ENCODE assay signal across 8 cellular contexts in genomic region chr12:123043536-123044001, GRCh38.
DNase-seq lines count a peak whose midpoint lies in the region; ATAC-seq and TF ChIP-seq lines count a peak whose summit lies in the region.

No MANE protein-coding gene starts in this region.

- H3K36me3 Mint-ChIP-seq in activated naive CD4-positive, alpha-beta T cell treated with anti-CD3 and anti-CD28 coated beads, Interleukin-2, amount 50 U/mL, for 72 hours, result no peaks in the 10 kb centered on the region
- no peaks in the 10 kb centered on the region for H3K36me3 Mint-ChIP-seq in glutamatergic neuron (ENCODE audit: unreplicated experiment)

- no peaks in the 10 kb centered on the region for H3K79me2 ChIP-seq in trophoblast cell (ENCODE audit: control insufficient read depth, insufficient read depth, low read length, poor library complexity)

- H2AK5ac ChIP-seq in trophoblast cell (ENCODE audit: low read length), result no peak overlapping the region

- no peak overlapping the region for H2BK120ac ChIP-seq in trophoblast cell (ENCODE audit: insufficient read depth, low read length, poor library complexity)

- no peak overlapping the region for H4K91ac ChIP-seq in trophoblast cell (ENCODE audit: low read depth, low read length)

- H4K12ac ChIP-seq in trophoblast cell (ENCODE audit: low read depth, low read length), result no peak overlapping the region

- no peak overlapping the region for H3K4me3 ChIP-seq in trophoblast cell (ENCODE audit: low read depth, low read length)
- no peak overlapping the region for H3K4me3 ChIP-seq in tibial artery

- no peak overlapping the region for H3K23ac ChIP-seq in trophoblast cell (ENCODE audit: low read length)

- H3K27me3 Mint-ChIP-seq in glutamatergic neuron (ENCODE audit: unreplicated experiment), result peaks cover 3% of the 10 kb centered on the region

- H3K27ac Mint-ChIP-seq in activated naive CD4-positive, alpha-beta T cell treated with anti-CD3 and anti-CD28 coated beads, Interleukin-2, amount 50 U/mL, for 72 hours, result peak overlapping the region; percentile 42 to 61
- H3K27ac Mint-ChIP-seq in glutamatergic neuron (ENCODE audit: unreplicated experiment), result no peak overlapping the region

- H3K4ac ChIP-seq in trophoblast cell (ENCODE audit: low read depth, low read length), result no peak overlapping the region

- peak; percentile 98 for ATAC-seq in SK-N-SH treated with all-trans-retinoic acid at 6 μM for 48 hours
- peak; percentile 98 to 99 for ATAC-seq in activated naive CD4-positive, alpha-beta T cell treated with anti-CD3 and anti-CD28 coated beads, Interleukin-2, amount 50 U/mL, for 72 hours
- no peak for ATAC-seq in GM19324 (IDR thresholded peaks at IDR 0.05; ENCODE audit: low FRiP score, unreplicated experiment)

- no peak overlapping the region for H3K9ac ChIP-seq in trophoblast cell (ENCODE audit: low read length)

- intact Hi-C loops in tibial artery (cut with DNase I; ENCODE audit: low total_unique reads), result loop anchor here (2.0 kb wide), 2 partner anchors 107 to 189 kb away; partner anchors contain the start of genes MPHOSPH9, MTRFR and PITPNM2

- H2BK5ac ChIP-seq in trophoblast cell (ENCODE audit: low read depth, low read length, poor library complexity), result no peak overlapping the region

- H3K4me1 ChIP-seq in trophoblast cell (ENCODE audit: control insufficient read depth in 1 of 2, insufficient read depth in 2 of 2, low read length in 2 of 2) (no peaks in the 10 kb centered on the region), tibial artery (peaks cover 0 to 14% (median 12%) of the 10 kb centered on the region in 4 donors)

- H3K27ac ChIP-seq in trophoblast cell (ENCODE audit: low read depth, low read length) (no peak overlapping the region), tibial artery (peak overlapping the region; percentile 56 to 62)

- H3K36me3 ChIP-seq in trophoblast cell (ENCODE audit: control insufficient read depth in 1 of 2, insufficient read depth in 2 of 2, low read length in 2 of 2), result no peaks in the 10 kb centered on the region
- H3K36me3 ChIP-seq in tibial artery, result no peaks in the 10 kb centered on the region

- H2BK12ac ChIP-seq in trophoblast cell (ENCODE audit: low read length), result no peak overlapping the region

- H3K27me3 ChIP-seq in trophoblast cell (ENCODE audit: insufficient read depth, low read length), result no peaks in the 10 kb centered on the region
- H3K27me3 ChIP-seq in tibial artery, result no peaks in the 10 kb centered on the region

- WGBS in trophoblast cell (ENCODE audit: extremely low coverage, insufficient coverage, insufficient read length), result no CpG with 5 or more reads among the region's 7 CpGs

- no peaks in the 10 kb centered on the region for H3K79me1 ChIP-seq in trophoblast cell (ENCODE audit: low read length)

- peaks cover 9% of the 10 kb centered on the region for H3K4me1 Mint-ChIP-seq in glutamatergic neuron (ENCODE audit: low read depth, unreplicated experiment)

- peak; percentile 55 for DNase-seq in DMS79 (lab: John Stamatoyannopoulos, UW)
- DNase-seq in Kasumi-1 (lab: John Stamatoyannopoulos, UW), result peak; percentile 89 to 92
- DNase-seq in activated naive CD4-positive, alpha-beta T cell treated with anti-CD3 and anti-CD28 coated beads, Interleukin-2, amount 50 U/mL, for 72 hours (ENCODE audit: low spot score in 2 of 2), result peak; percentile 68 to 82
- peak; percentile 82 for DNase-seq in glutamatergic neuron
- DNase-seq in trophoblast cell, result peak; percentile 71 to 80
- peak; percentile 79 to 92 for DNase-seq in tibial artery

- H3K4me2 ChIP-seq in trophoblast cell (ENCODE audit: low read length), result no peak overlapping the region

- no peak overlapping the region for H3K4me3 Mint-ChIP-seq in glutamatergic neuron (ENCODE audit: unreplicated experiment)

- no peak overlapping the region for H2AFZ ChIP-seq in trophoblast cell (ENCODE audit: insufficient read depth, low read length, poor library complexity)

- no peak for TF ChIP-seq CTCF in glutamatergic neuron (IDR thresholded peaks at IDR 0.05; ENCODE audit: partially characterized antibody, unreplicated experiment)
- peak; percentile 78 to 86 for TF ChIP-seq CTCF in tibial artery (IDR thresholded peaks at IDR 0.05)

- H4K8ac ChIP-seq in trophoblast cell (ENCODE audit: low read depth, low read length), result no peak overlapping the region

- H3K14ac ChIP-seq in trophoblast cell (ENCODE audit: low read length), result no peak overlapping the region

- H3K18ac ChIP-seq in trophoblast cell (ENCODE audit: low read length), result no peak overlapping the region

- H3K9me3 ChIP-seq in trophoblast cell (ENCODE audit: insufficient read depth, low read depth, low read length), result no peaks in the 10 kb centered on the region
- H3K9me3 ChIP-seq in tibial artery, result no peaks in the 10 kb centered on the region

- no peaks in the 10 kb centered on the region for H3K9me3 Mint-ChIP-seq in activated naive CD4-positive, alpha-beta T cell treated with anti-CD3 and anti-CD28 coated beads, Interleukin-2, amount 50 U/mL, for 72 hours
- peaks cover 3% of the 10 kb centered on the region for H3K9me3 Mint-ChIP-seq in glutamatergic neuron (ENCODE audit: unreplicated experiment)

TF ChIP-seq in SK-N-SH treated with all-trans-retinoic acid at 6 μM for 48 hours, 23 proteins besides CTCF, POLR2A, EP300 and RAD21:
- no peak for TF ChIP-seq ZFP30 (CRISPR knock-in tag; IDR thresholded peaks at IDR 0.05)
- TF ChIP-seq, protein P1, sequence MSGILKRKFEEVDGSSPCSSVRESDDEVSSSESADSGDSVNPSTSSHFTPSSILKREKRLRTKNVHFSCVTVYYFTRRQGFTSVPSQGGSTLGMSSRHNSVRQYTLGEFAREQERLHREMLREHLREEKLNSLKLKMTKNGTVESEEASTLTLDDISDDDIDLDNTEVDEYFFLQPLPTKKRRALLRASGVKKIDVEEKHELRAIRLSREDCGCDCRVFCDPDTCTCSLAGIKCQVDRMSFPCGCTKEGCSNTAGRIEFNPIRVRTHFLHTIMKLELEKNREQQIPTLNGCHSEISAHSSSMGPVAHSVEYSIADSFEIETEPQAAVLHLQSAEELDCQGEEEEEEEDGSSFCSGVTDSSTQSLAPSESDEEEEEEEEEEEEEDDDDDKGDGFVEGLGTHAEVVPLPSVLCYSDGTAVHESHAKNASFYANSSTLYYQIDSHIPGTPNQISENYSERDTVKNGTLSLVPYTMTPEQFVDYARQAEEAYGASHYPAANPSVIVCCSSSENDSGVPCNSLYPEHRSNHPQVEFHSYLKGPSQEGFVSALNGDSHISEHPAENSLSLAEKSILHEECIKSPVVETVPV (CRISPR knock-in tag; IDR thresholded peaks at IDR 0.05), result no peak
- no peak for TF ChIP-seq POU6F1 (CRISPR knock-in tag; IDR thresholded peaks at IDR 0.05; ENCODE audit: borderline replicate concordance, low read depth)
- TF ChIP-seq PPARA (CRISPR knock-in tag; IDR thresholded peaks at IDR 0.05; ENCODE audit: borderline replicate concordance), result no peak
- TF ChIP-seq ZC3H10 (CRISPR knock-in tag; IDR thresholded peaks at IDR 0.05), result no peak
- TF ChIP-seq OSR1 (CRISPR knock-in tag; IDR thresholded peaks at IDR 0.05), result no peak
- no peak for TF ChIP-seq GLIS3 (CRISPR knock-in tag; IDR thresholded peaks at IDR 0.05)
- TF ChIP-seq CSDC2 (CRISPR knock-in tag; IDR thresholded peaks at IDR 0.05), result no peak
- TF ChIP-seq BACH2 (CRISPR knock-in tag; IDR thresholded peaks at IDR 0.05; ENCODE audit: borderline replicate concordance), result no peak
- no peak for TF ChIP-seq ZNF70 (CRISPR knock-in tag; IDR thresholded peaks at IDR 0.05)
- TF ChIP-seq ZFP3 (CRISPR knock-in tag; IDR thresholded peaks at IDR 0.05), result no peak
- TF ChIP-seq ZNF8 (CRISPR knock-in tag; IDR thresholded peaks at IDR 0.05), result no peak
- no peak for TF ChIP-seq ARNTL (CRISPR knock-in tag; IDR thresholded peaks at IDR 0.05; ENCODE audit: borderline replicate concordance, low read depth)
- no peak for TF ChIP-seq ZNF565 (CRISPR knock-in tag; conservative IDR thresholded peaks at IDR 0.05; ENCODE audit: low read depth)
- no peak for TF ChIP-seq CREB5 (CRISPR knock-in tag; IDR thresholded peaks at IDR 0.05; ENCODE audit: low read depth)
- no peak for TF ChIP-seq TOX (CRISPR knock-in tag; IDR thresholded peaks at IDR 0.05; ENCODE audit: borderline replicate concordance)
- no peak for TF ChIP-seq TCF4 (CRISPR knock-in tag; IDR thresholded peaks at IDR 0.05; ENCODE audit: borderline replicate concordance)
TF ChIP-seq in SK-N-SH treated with all-trans-retinoic acid at 6 μM for 48 hours: peak in this region for 0.
